Comparison of ENCODE assay signal across 1 cellular context in the genomic region with DNA sequence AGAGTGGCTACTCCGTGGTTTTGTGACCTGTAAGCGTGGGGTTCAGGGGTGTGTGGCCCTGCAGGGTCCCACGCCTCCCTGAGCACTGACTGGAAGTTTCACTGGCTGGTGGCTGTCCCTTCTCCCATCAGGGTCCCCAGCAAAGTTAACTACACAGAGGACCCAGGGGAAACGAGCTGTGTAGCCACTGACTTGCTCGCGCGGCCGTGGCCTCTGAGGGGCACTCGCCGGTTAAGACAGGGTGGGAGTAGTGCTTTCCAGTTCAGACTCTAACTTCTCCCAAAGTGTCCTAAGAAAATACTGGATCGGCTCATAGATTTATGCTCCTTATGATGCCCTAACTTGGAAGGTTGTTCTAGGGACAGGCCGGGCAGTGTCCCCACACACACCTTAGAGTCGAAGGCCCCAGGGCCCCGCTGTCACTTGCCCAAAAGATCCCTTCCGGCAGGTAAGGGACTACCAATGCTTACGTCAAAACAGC.
A peak's percentile ranks its signal among the peaks of the same experiment; 100 is the strongest.
TF ChIP-seq lines count a peak whose summit lies in the region.

No MANE protein-coding gene starts in this region.

TF ChIP-seq in K562, 482 proteins besides CTCF, POLR2A, EP300 and RAD21:
- 0 out of 2 replicates have a peak, but pooled peaks have one; percentile 34 for TF ChIP-seq POLR2AphosphoS2 (IDR thresholded peaks at IDR 0.05; ENCODE audit: low read length)
- peak; percentile 47; the same call in 1 of the 2 replicates for TF ChIP-seq POLR2G (IDR thresholded peaks at IDR 0.05; ENCODE audit: low read depth, low read length)
- no peak for TF ChIP-seq ZNF124 (CRISPR knock-in tag; IDR thresholded peaks at IDR 0.05)
- TF ChIP-seq NELFE (IDR thresholded peaks at IDR 0.05; ENCODE audit: insufficient read depth, insufficient read length) = no peak
- peak; percentile 68 for TF ChIP-seq RBM22 (IDR thresholded peaks at IDR 0.05; ENCODE audit: low read depth, low read length, poor library complexity, severe bottlenecking)
- TF ChIP-seq ZFX (CRISPR knock-in tag; IDR thresholded peaks at IDR 0.05) = peak; percentile 20
- TF ChIP-seq CBX5 (IDR thresholded peaks at IDR 0.05; ENCODE audit: borderline replicate concordance, low read depth) = no peak
